ENCODE assay signal across 23 cellular contexts in the genomic region with DNA sequence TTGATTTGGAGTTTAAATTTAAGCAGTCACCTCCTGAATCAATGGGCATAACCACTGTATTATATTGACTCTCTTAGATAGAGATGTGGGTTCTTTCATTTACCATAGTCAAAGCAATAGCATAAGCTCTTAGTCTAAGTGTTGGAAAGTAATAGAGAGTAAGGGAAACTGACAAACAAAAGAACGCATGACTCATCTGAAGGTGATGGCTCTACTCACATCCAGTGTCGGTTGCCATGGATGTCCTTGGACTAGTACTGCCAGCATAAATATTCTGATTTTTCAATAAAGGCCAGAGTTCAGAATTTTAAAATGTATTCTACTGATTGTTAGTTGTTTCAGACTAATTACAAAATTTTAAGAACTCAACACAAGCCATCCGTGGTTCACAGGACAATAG.
"Had no signal": no experiment of that assay in that cellular context is flagged by ENCODE, and none has a peak within 500 bp of the region (broad histone marks: within the 10 kb centered on the region; RNA-seq: fewer than 3 reads in every experiment).

No MANE protein-coding gene starts in this region.

- FAIRE-seq: endometrium, frontal cortex, keratinocyte had no signal

- H3K36me3 ChIP-seq: colonic mucosa, lower lobe of right lung, neural progenitor cell, prostate gland, sigmoid colon, stomach, thyroid gland, vagina had no signal

- H3K4me3 ChIP-seq: colonic mucosa, lower lobe of right lung, neural progenitor cell, prostate gland, sigmoid colon, stomach, thyroid gland, vagina had no signal

- DNase-seq: colonic mucosa; effector memory CD8-positive, alpha-beta T cell; hypothalamus; immature natural killer cell; left ventricle myocardium superior; lower lobe of right lung; mesenchymal stem cell; naive thymus-derived CD4-positive, alpha-beta T cell; right cardiac atrium; sigmoid colon; stimulated activated CD4-positive, alpha-beta T cell treated with anti-CD3 and anti-CD28 coated beads, Interleukin-2, amount 100 ng/mL, for 24 hours; stimulated activated CD4-positive, alpha-beta T cell treated with anti-CD3 and anti-CD28 coated beads, Interleukin-4, amount 100 ng/mL, for 24 hours; stimulated activated naive CD4-positive, alpha-beta T cell treated with Interleukin-2 at 50 U/mL for 16 hours; stomach; thyroid gland; trophoblast cell had no signal

- H3K4me1 ChIP-seq: colonic mucosa, lower lobe of right lung, neural progenitor cell, prostate gland, sigmoid colon, stomach, thyroid gland, vagina had no signal

- H3K27ac ChIP-seq: colonic mucosa, lower lobe of right lung, neural progenitor cell, prostate gland, sigmoid colon, stomach, thyroid gland, vagina had no signal

- H3K27me3 ChIP-seq: colonic mucosa, neural progenitor cell, sigmoid colon, stomach, thyroid gland, vagina had no signal

- H3K9me3 ChIP-seq: colonic mucosa, lower lobe of right lung, prostate gland, thyroid gland, vagina had no signal

- ATAC-seq: effector memory CD8-positive, alpha-beta T cell; left ventricle myocardium superior; lower lobe of right lung; naive thymus-derived CD4-positive, alpha-beta T cell; right cardiac atrium; stimulated activated effector memory CD8-positive, alpha-beta T cell treated with anti-CD3 and anti-CD28 coated beads, Interleukin-12 subunit alpha, Interleukin-12 subunit beta, amount 100 ng/mL, for 72 hours had no signal
